ENCODE assay signal across 8 cellular contexts in the genomic region with DNA sequence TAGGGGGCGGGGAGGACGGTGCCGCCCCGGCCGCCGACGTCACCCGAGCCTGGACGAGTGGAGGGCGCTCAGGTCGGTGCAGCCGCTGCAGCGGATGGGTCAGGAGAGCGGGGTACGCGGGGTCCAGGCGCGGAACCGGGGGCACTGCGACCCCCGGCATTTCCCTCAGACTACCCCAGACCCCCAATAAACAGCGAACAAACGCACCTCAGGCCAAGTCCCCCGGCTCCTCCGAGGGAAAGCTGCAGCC.
DNase-seq lines count a peak whose midpoint lies in the region; ATAC-seq lines count a peak whose summit lies in the region.

No MANE protein-coding gene starts in this region.

- no peaks in the 10 kb centered on the region for H3K9me3 Mint-ChIP-seq in T-helper 2 cell treated with Interferon-gamma antibody and Interleukin-4, amounts not matched to agents 5 μg/mL and 100 μg/mL, for 36 hours

- peak overlapping the region; percentile 58 for H3K4me3 ChIP-seq in NT2/D1 (ENCODE audit: insufficient read length, low read depth)
- H3K4me3 ChIP-seq in duodenal mucosa (ENCODE audit: low read depth in 1 of 2, low read length in 2 of 2) = peak overlapping the region; percentile 84 to 91
- H3K4me3 ChIP-seq in muscle layer of duodenum (ENCODE audit: low read depth in 1 of 2, low read length in 2 of 2) = peak overlapping the region; percentile 74 to 96

- H3K4me1 Mint-ChIP-seq in T-helper 2 cell treated with Interferon-gamma antibody and Interleukin-4, amounts not matched to agents 5 μg/mL and 100 μg/mL, for 36 hours (ENCODE audit: low read depth) = peaks cover 7% of the 10 kb centered on the region

- H3K4me1 ChIP-seq in NT2/D1 (ENCODE audit: insufficient read depth, insufficient read length) (peaks cover 20% of the 10 kb centered on the region), duodenal mucosa (ENCODE audit: control insufficient read depth in 1 of 2, insufficient read depth in 2 of 2, low read length in 2 of 2) (peaks cover 7 to 12% of the 10 kb centered on the region in 2 donors), muscle layer of duodenum (ENCODE audit: control insufficient read depth in 1 of 2, insufficient read depth in 2 of 2, low read length in 2 of 2) (peaks cover 0 to 26% of the 10 kb centered on the region in 2 donors)

- H3K27me3 ChIP-seq in NT2/D1 (ENCODE audit: insufficient read depth, insufficient read length) = no peaks in the 10 kb centered on the region
- peaks cover 0 to 12% of the 10 kb centered on the region in 2 donors for H3K27me3 ChIP-seq in duodenal mucosa (ENCODE audit: control insufficient read depth in 1 of 2, insufficient read depth in 2 of 2, low read length in 2 of 2)
- H3K27me3 ChIP-seq in muscle layer of duodenum (ENCODE audit: low read depth, low read length) = no peaks in the 10 kb centered on the region

- H3K27ac Mint-ChIP-seq in T-helper 2 cell treated with Interferon-gamma antibody and Interleukin-4, amounts not matched to agents 5 μg/mL and 100 μg/mL, for 36 hours = no peak overlapping the region

- DNase-seq in T-helper 2 cell treated with Interferon-gamma antibody and Interleukin-4, amounts not matched to agents 5 μg/mL and 100 μg/mL, for 36 hours (ENCODE audit: low spot score) = no peak
- DNase-seq in T-helper 2 cell (no peak), NT2/D1 (ENCODE audit: low read depth, low spot score) (no peak), retina (no peak)

- H3K36me3 ChIP-seq in NT2/D1 (ENCODE audit: insufficient read depth, insufficient read length, low read length) (no peaks in the 10 kb centered on the region), duodenal mucosa (ENCODE audit: control insufficient read depth in 1 of 2, insufficient read depth in 2 of 2, low read length in 2 of 2) (no peaks in the 10 kb centered on the region), muscle layer of duodenum (ENCODE audit: control insufficient read depth in 1 of 2, insufficient read depth in 2 of 2, low read length in 2 of 2) (no peaks in the 10 kb centered on the region)

- H3K36me3 Mint-ChIP-seq in T-helper 2 cell treated with Interferon-gamma antibody and Interleukin-4, amounts not matched to agents 5 μg/mL and 100 μg/mL, for 36 hours (ENCODE audit: low read depth) = peaks cover 31% of the 10 kb centered on the region

- H3K27me3 Mint-ChIP-seq in T-helper 2 cell treated with Interferon-gamma antibody and Interleukin-4, amounts not matched to agents 5 μg/mL and 100 μg/mL, for 36 hours (ENCODE audit: low read depth) = peaks cover 3% of the 10 kb centered on the region

- ATAC-seq in GM21528 (IDR thresholded peaks at IDR 0.05; ENCODE audit: low FRiP score, unreplicated experiment) (no peak), HG03097 (IDR thresholded peaks at IDR 0.05; ENCODE audit: low FRiP score, unreplicated experiment) (no peak)

- H3K4me3 Mint-ChIP-seq in T-helper 2 cell treated with Interferon-gamma antibody and Interleukin-4, amounts not matched to agents 5 μg/mL and 100 μg/mL, for 36 hours = peak overlapping the region; percentile 93

- H3K9ac ChIP-seq in NT2/D1 (ENCODE audit: insufficient read length, low read depth) (peak overlapping the region; percentile 77), duodenal mucosa (ENCODE audit: low read depth in 1 of 2, low read length in 2 of 2) (peak overlapping the region; percentile 76 to 83)

- H3K27ac ChIP-seq in duodenal mucosa (ENCODE audit: low read depth, low read length) (peak overlapping the region; percentile 81), muscle layer of duodenum (ENCODE audit: low read length) (no peak overlapping the region)

- H3K9me3 ChIP-seq in NT2/D1 (ENCODE audit: insufficient read depth, low read length) (no peaks in the 10 kb centered on the region), duodenal mucosa (ENCODE audit: control insufficient read depth in 1 of 2, low read length in 2 of 2) (no peaks in the 10 kb centered on the region), muscle layer of duodenum (ENCODE audit: control insufficient read depth in 1 of 2, low read length in 2 of 2) (no peaks in the 10 kb centered on the region)
